Comparison of ENCODE assay signal across 1 cellular context in the genomic region with DNA sequence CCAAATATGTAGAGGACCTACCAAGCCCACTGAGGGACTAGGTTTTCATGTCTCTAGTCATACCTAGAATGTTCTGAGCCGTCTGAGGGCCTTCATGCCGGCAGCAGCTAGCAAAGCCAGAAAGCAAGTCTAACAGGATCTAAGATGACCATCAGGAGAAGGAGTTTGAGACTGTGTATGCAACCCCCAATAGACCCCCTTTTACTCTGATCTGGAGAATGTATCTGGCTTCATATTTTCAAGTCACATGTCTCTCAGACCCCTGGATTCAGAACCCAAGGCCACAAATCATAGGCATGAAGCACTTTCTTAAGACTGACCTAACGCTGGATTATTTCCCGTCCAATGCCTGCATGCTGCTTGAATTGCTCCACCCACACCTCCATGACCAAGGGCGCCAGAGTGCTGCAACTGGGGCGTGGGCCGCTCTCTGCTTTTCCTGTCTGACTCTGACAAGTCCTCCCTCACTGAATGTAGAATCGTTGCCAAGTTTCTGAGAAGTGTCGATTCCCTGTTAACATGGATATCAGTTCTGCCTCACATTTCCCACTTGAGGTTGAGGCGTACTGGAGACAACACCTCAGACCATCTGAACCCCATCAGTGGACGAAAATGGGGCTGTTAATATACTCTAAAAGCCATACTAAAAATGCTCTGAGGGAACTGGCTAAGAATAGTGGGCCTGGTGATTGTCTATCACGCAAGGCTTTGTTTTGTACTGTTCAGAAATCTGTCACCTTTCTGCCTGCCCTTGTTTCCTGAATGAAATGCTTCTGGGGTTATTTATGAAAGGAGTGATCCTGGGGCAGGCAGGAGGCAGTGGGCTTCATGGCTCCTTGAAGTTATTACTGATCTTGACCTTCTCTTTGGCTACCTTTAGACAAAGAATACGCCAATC.
TF ChIP-seq lines count a peak whose summit lies in the region.

No MANE protein-coding gene starts in this region.

TF ChIP-seq in K562, 482 proteins besides CTCF, POLR2A, EP300 and RAD21 (continued from another document and continues in another):
- TF ChIP-seq, protein P1, sequence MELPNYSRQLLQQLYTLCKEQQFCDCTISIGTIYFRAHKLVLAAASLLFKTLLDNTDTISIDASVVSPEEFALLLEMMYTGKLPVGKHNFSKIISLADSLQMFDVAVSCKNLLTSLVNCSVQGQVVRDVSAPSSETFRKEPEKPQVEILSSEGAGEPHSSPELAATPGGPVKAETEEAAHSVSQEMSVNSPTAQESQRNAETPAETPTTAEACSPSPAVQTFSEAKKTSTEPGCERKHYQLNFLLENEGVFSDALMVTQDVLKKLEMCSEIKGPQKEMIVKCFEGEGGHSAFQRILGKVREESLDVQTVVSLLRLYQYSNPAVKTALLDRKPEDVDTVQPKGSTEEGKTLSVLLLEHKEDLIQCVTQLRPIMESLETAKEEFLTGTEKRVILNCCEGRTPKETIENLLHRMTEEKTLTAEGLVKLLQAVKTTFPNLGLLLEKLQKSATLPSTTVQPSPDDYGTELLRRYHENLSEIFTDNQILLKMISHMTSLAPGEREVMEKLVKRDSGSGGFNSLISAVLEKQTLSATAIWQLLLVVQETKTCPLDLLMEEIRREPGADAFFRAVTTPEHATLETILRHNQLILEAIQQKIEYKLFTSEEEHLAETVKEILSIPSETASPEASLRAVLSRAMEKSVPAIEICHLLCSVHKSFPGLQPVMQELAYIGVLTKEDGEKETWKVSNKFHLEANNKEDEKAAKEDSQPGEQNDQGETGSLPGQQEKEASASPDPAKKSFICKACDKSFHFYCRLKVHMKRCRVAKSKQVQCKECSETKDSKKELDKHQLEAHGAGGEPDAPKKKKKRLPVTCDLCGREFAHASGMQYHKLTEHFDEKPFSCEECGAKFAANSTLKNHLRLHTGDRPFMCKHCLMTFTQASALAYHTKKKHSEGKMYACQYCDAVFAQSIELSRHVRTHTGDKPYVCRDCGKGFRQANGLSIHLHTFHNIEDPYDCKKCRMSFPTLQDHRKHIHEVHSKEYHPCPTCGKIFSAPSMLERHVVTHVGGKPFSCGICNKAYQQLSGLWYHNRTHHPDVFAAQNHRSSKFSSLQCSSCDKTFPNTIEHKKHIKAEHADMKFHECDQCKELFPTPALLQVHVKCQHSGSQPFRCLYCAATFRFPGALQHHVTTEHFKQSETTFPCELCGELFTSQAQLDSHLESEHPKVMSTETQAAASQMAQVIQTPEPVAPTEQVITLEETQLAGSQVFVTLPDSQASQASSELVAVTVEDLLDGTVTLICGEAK (IDR thresholded peaks at IDR 0.05): no peak
- TF ChIP-seq, protein P1 (CRISPR knock-in tag; IDR thresholded peaks at IDR 0.05): no peak
- TF ChIP-seq, protein P2, sequence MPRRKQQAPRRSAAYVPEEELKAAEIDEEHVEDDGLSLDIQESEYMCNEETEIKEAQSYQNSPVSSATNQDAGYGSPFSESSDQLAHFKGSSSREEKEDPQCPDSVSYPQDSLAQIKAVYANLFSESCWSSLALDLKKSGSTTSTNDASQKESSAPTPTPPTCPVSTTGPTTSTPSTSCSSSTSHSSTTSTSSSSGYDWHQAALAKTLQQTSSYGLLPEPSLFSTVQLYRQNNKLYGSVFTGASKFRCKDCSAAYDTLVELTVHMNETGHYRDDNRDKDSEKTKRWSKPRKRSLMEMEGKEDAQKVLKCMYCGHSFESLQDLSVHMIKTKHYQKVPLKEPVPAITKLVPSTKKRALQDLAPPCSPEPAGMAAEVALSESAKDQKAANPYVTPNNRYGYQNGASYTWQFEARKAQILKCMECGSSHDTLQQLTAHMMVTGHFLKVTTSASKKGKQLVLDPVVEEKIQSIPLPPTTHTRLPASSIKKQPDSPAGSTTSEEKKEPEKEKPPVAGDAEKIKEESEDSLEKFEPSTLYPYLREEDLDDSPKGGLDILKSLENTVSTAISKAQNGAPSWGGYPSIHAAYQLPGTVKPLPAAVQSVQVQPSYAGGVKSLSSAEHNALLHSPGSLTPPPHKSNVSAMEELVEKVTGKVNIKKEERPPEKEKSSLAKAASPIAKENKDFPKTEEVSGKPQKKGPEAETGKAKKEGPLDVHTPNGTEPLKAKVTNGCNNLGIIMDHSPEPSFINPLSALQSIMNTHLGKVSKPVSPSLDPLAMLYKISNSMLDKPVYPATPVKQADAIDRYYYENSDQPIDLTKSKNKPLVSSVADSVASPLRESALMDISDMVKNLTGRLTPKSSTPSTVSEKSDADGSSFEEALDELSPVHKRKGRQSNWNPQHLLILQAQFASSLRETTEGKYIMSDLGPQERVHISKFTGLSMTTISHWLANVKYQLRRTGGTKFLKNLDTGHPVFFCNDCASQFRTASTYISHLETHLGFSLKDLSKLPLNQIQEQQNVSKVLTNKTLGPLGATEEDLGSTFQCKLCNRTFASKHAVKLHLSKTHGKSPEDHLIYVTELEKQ (CRISPR knock-in tag; IDR thresholded peaks at IDR 0.05): no peak
- TF ChIP-seq OTX1 (CRISPR knock-in tag; IDR thresholded peaks at IDR 0.05) (no peak), EGR1 (conservative IDR thresholded peaks at IDR 0.05) (peak; percentile 91), ZNF766 (CRISPR knock-in tag; conservative IDR thresholded peaks at IDR 0.05) (no peak), ZNF232 (CRISPR knock-in tag; IDR thresholded peaks at IDR 0.05) (no peak), FOXP1 (CRISPR knock-in tag; IDR thresholded peaks at IDR 0.05) (no peak), SOX6 (IDR thresholded peaks at IDR 0.05) (0 out of 2 replicates have a peak, but pooled peaks have one; percentile 13), CEBPB (tag; IDR thresholded peaks at IDR 0.05) (peak; percentile 59; the same call in 1 of the 2 replicates), PTBP1 (IDR thresholded peaks at IDR 0.05; ENCODE audit: low read depth, low read length) (no peak), RNF2 (IDR thresholded peaks at IDR 0.05) (no peak), KDM4B (IDR thresholded peaks at IDR 0.05; ENCODE audit: borderline replicate concordance in 2 of 2, low read depth in 1 of 2) (no peak), DNMT1 (IDR thresholded peaks at IDR 0.05) (no peak), FOXA1 (IDR thresholded peaks at IDR 0.05; ENCODE audit: borderline replicate concordance) (no peak), HMGN3 (IDR thresholded peaks at IDR 0.05; ENCODE audit: borderline replicate concordance, extremely low read depth, insufficient read length, low read depth, low read length) (no peak), KDM1A (IDR thresholded peaks at IDR 0.05) (no peak), HEY1 (CRISPR knock-in tag; IDR thresholded peaks at IDR 0.05; ENCODE audit: borderline replicate concordance) (no peak), DIDO1 (tag; IDR thresholded peaks at IDR 0.05; ENCODE audit: low read depth) (no peak), MEF2D (tag; conservative IDR thresholded peaks at IDR 0.05; ENCODE audit: low read depth) (no peak), YBX1 (IDR thresholded peaks at IDR 0.05) (no peak), KHSRP (IDR thresholded peaks at IDR 0.05) (no peak), IRF2 (CRISPR knock-in tag; IDR thresholded peaks at IDR 0.05) (no peak), HLTF (IDR thresholded peaks at IDR 0.05) (no peak), KDM5B (IDR thresholded peaks at IDR 0.05; ENCODE audit: insufficient replicate concordance, low read depth, low read length) (no peak)
- TF ChIP-seq, protein P3, sequence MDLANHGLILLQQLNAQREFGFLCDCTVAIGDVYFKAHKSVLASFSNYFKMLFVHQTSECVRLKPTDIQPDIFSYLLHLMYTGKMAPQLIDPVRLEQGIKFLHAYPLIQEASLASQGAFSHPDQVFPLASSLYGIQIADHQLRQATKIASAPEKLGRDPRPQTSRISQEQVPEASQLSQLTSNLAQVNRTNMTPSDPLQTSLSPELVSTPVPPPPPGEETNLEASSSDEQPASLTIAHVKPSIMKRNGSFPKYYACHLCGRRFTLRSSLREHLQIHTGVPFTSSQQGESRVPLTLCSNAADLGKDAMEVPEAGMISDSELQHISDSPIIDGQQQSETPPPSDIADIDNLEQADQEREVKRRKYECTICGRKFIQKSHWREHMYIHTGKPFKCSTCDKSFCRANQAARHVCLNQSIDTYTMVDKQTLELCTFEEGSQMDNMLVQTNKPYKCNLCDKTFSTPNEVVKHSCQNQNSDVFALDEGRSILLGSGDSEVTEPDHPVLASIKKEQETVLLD (IDR thresholded peaks at IDR 0.05): peak; percentile 42; the same call in 1 of the 2 replicates
- TF ChIP-seq, protein P4, sequence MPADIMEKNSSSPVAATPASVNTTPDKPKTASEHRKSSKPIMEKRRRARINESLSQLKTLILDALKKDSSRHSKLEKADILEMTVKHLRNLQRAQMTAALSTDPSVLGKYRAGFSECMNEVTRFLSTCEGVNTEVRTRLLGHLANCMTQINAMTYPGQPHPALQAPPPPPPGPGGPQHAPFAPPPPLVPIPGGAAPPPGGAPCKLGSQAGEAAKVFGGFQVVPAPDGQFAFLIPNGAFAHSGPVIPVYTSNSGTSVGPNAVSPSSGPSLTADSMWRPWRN (IDR thresholded peaks at IDR 0.05; ENCODE audit: low read depth): no peak
- TF ChIP-seq, protein P5, sequence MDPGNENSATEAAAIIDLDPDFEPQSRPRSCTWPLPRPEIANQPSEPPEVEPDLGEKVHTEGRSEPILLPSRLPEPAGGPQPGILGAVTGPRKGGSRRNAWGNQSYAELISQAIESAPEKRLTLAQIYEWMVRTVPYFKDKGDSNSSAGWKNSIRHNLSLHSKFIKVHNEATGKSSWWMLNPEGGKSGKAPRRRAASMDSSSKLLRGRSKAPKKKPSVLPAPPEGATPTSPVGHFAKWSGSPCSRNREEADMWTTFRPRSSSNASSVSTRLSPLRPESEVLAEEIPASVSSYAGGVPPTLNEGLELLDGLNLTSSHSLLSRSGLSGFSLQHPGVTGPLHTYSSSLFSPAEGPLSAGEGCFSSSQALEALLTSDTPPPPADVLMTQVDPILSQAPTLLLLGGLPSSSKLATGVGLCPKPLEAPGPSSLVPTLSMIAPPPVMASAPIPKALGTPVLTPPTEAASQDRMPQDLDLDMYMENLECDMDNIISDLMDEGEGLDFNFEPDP (CRISPR knock-in tag; IDR thresholded peaks at IDR 0.05): no peak
- TF ChIP-seq, protein P6, sequence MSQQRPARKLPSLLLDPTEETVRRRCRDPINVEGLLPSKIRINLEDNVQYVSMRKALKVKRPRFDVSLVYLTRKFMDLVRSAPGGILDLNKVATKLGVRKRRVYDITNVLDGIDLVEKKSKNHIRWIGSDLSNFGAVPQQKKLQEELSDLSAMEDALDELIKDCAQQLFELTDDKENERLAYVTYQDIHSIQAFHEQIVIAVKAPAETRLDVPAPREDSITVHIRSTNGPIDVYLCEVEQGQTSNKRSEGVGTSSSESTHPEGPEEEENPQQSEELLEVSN (IDR thresholded peaks at IDR 0.05; ENCODE audit: borderline replicate concordance in 1 of 2, extremely low read depth in 1 of 2, insufficient read depth in 1 of 2, insufficient read length in 1 of 2, low read depth in 1 of 2, low read length in 1 of 2, poor library complexity in 1 of 2, severe bottlenecking in 1 of 2): peak in 1 of 2 experiments; percentile 48
- TF ChIP-seq, protein P7, sequence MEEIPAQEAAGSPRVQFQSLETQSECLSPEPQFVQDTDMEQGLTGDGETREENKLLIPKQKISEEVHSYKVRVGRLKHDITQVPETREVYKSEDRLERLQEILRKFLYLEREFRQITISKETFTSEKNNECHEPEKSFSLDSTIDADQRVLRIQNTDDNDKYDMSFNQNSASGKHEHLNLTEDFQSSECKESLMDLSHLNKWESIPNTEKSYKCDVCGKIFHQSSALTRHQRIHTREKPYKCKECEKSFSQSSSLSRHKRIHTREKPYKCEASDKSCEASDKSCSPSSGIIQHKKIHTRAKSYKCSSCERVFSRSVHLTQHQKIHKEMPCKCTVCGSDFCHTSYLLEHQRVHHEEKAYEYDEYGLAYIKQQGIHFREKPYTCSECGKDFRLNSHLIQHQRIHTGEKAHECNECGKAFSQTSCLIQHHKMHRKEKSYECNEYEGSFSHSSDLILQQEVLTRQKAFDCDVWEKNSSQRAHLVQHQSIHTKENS (CRISPR knock-in tag; IDR thresholded peaks at IDR 0.05): no peak
- TF ChIP-seq, protein P8, sequence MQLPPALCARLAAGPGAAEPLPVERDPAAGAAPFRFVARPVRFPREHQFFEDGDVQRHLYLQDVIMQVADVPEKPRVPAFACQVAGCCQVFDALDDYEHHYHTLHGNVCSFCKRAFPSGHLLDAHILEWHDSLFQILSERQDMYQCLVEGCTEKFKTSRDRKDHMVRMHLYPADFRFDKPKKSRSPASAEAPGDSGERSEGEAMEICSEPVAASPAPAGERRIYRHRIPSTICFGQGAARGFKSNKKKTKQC (CRISPR knock-in tag; IDR thresholded peaks at IDR 0.05): no peak
- TF ChIP-seq, protein P9, sequence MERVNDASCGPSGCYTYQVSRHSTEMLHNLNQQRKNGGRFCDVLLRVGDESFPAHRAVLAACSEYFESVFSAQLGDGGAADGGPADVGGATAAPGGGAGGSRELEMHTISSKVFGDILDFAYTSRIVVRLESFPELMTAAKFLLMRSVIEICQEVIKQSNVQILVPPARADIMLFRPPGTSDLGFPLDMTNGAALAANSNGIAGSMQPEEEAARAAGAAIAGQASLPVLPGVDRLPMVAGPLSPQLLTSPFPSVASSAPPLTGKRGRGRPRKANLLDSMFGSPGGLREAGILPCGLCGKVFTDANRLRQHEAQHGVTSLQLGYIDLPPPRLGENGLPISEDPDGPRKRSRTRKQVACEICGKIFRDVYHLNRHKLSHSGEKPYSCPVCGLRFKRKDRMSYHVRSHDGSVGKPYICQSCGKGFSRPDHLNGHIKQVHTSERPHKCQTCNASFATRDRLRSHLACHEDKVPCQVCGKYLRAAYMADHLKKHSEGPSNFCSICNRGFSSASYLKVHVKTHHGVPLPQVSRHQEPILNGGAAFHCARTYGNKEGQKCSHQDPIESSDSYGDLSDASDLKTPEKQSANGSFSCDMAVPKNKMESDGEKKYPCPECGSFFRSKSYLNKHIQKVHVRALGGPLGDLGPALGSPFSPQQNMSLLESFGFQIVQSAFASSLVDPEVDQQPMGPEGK (CRISPR knock-in tag; IDR thresholded peaks at IDR 0.05; ENCODE audit: borderline replicate concordance): no peak
